ENCODE assay signal across 8 cellular contexts in genomic region chr5:73519531-73520283, GRCh38. TPM values are rescaled to one million over a fixed set of nuclear protein-coding genes. Genes with fewer than 3 reads are reported as not detected.
DNase-seq lines count a peak whose midpoint lies in the region; ATAC-seq, FAIRE-seq and TF ChIP-seq lines count a peak whose summit lies in the region.

No MANE protein-coding gene starts in this region.

- H3K4me1 ChIP-seq in mammary epithelial cell (ENCODE audit: insufficient read depth, low read length) = peaks cover 11% of the 10 kb centered on the region
- H3K4me1 ChIP-seq in kidney (ENCODE audit: control insufficient read depth in 1 of 2, insufficient read depth in 1 of 2, low read depth in 1 of 2, low read length in 2 of 2) = no peaks in the 10 kb centered on the region

- H3K27ac ChIP-seq in VCaP (peak overlapping the region; percentile 26; the same call in 1 of the 2 replicates), mammary epithelial cell (ENCODE audit: insufficient read depth, low read depth, low read length) (no peak overlapping the region), kidney (ENCODE audit: low read depth in 2 of 2, low read length in 2 of 2) (no peak overlapping the region)

- intact Hi-C loops in mammary epithelial cell (cut with micrococcal nuclease) = loop anchor here (1.0 to 5.0 kb wide), 4 partner anchors 18 to 1128 kb away; partner anchors contain the start of genes ANKRA2 and UTP15
- intact Hi-C loops in kidney (cut with DNase I) = no loop called here

- no peak for FAIRE-seq in kidney (lab: Jason Lieb, UNC)

- H3K36me3 ChIP-seq in mammary epithelial cell (ENCODE audit: insufficient read depth, low read length) = no peaks in the 10 kb centered on the region
- H3K36me3 ChIP-seq in kidney (ENCODE audit: control insufficient read depth in 1 of 2, insufficient read depth in 2 of 2, low read length in 2 of 2) = no peaks in the 10 kb centered on the region

- CTCF ChIA-PET in mammary epithelial cell (lab: Charles Lee; ENCODE audit: low non-redundant PET) = interaction anchor here (0.5 to 0.7 kb wide), 5 partner anchors 45 to 426 kb away, joined by 3 to 16 read pairs (median 4); partner anchors contain the start of gene ANKRA2

- dilution Hi-C loops in mammary epithelial cell (cut with HindIII; ENCODE audit: low sequenced_read_pairs) = no loop called here

- peak overlapping the region; percentile 34 for H3K4me2 ChIP-seq in mammary epithelial cell (ENCODE audit: insufficient read depth, low read depth, low read length)

- no peaks in the 10 kb centered on the region for H3K27me3 ChIP-seq in mammary epithelial cell (ENCODE audit: insufficient read depth, low read length)

- no peak overlapping the region for H3K9ac ChIP-seq in mammary epithelial cell (ENCODE audit: insufficient read depth, low read length)
- H3K9ac ChIP-seq in kidney (ENCODE audit: low read length in 2 of 2) = no peak overlapping the region

- H2AFZ ChIP-seq in mammary epithelial cell (ENCODE audit: low read depth, low read length) = peak overlapping the region; percentile 63

- peak; percentile 92 for DNase-seq in AG20443 (ENCODE audit: low spot score)
- peak; percentile 68 for DNase-seq in NCI-H2227 treated with DMSO at 0.1 percent for 48 hours (lab: John Stamatoyannopoulos, UW)
- DNase-seq in mammary epithelial cell = peak; percentile 81
- no peak for DNase-seq in kidney
- DNase-seq in stimulated activated CD4-positive, alpha-beta T cell treated with anti-CD3 and anti-CD28 coated beads, Interleukin-2, amount 100 ng/mL, for 4 hours (ENCODE audit: low read depth) = peak; percentile 45

- in situ Hi-C loops in mammary epithelial cell (cut with MboI; ENCODE audit: low sequenced_read_pairs in 2 of 2) = no loop called here

- H3K4me3 ChIP-seq in mammary epithelial cell (replicated peaks in 1 of 3; ENCODE audit: insufficient read depth in 1 of 3, low read depth in 2 of 3, low read length in 3 of 3) = no peak overlapping the region
- no peak overlapping the region for H3K4me3 ChIP-seq in kidney (ENCODE audit: low read length in 2 of 2)

- peak; percentile 97 for ATAC-seq in GM18909 (IDR thresholded peaks at IDR 0.05; ENCODE audit: poor library complexity, unreplicated experiment)
- peak; percentile 99 for ATAC-seq in HG03159 (IDR thresholded peaks at IDR 0.05; ENCODE audit: unreplicated experiment)

- no TSS peak for BruUV-seq in mammary epithelial cell (replicated peaks; lab: Mats Ljungman, UMichigan)

- H3K9me3 ChIP-seq in mammary epithelial cell (replicated peaks; ENCODE audit: insufficient read depth, low read length) (no peaks in the 10 kb centered on the region), kidney (ENCODE audit: control insufficient read depth in 1 of 2, low read length in 2 of 2) (no peaks in the 10 kb centered on the region)

- 37% methylated on average over 7 of the region's 16 CpGs for WGBS in mammary epithelial cell (ENCODE audit: low coverage, missing lambda C conversion rate)

- no peaks in the 10 kb centered on the region for H4K20me1 ChIP-seq in mammary epithelial cell (ENCODE audit: insufficient read depth, low read length)

- no peaks in the 10 kb centered on the region for H3K79me2 ChIP-seq in mammary epithelial cell (ENCODE audit: insufficient read depth, low read length)

- TF ChIP-seq CTCF in VCaP (conservative IDR thresholded peaks at IDR 0.05) (peak; percentile 74), mammary epithelial cell (conservative IDR thresholded peaks at IDR 0.05 in 1 of 2, IDR thresholded peaks at IDR 0.05 in 1 of 2; ENCODE audit: extremely low read depth in 1 of 2, insufficient read depth in 1 of 2, low read depth in 1 of 2, low read length in 2 of 2) (peak; percentile 83 to 87), kidney (IDR thresholded peaks at IDR 0.05; ENCODE audit: borderline replicate concordance, extremely low read depth, insufficient read depth) (peak; percentile 76)

RNA-seq across cellular contexts. Expression of gene BTF3, which starts 21.5 kb away (rescaled TPM):
- total RNA-seq in mammary epithelial cell (100 to 1,000 TPM; 365 to 681 TPM), kidney (446 TPM)
- polyA plus RNA-seq in mammary epithelial cell (522 TPM), kidney (ENCODE audit: insufficient read depth, low read depth, low replicate concordance) (526 TPM)
- polyA minus RNA-seq in mammary epithelial cell = 321 TPM

RNA-seq across cellular contexts. Expression of gene ANKRA2, which starts 45.7 kb away (rescaled TPM):
- total RNA-seq in mammary epithelial cell = 10 to 100 TPM; 17.5 to 25.3 TPM
- polyA plus RNA-seq in mammary epithelial cell = 6.3 TPM
- polyA minus RNA-seq in mammary epithelial cell = 2.4 TPM
- total RNA-seq in kidney = 22.3 TPM
- 8.4 TPM for polyA plus RNA-seq in kidney (ENCODE audit: insufficient read depth, low read depth, low replicate concordance)

RNA-seq across cellular contexts. Expression of gene UTP15, which starts 45.8 kb away (rescaled TPM):
- total RNA-seq in mammary epithelial cell (10 to 100 TPM; 38.7 to 41.5 TPM), kidney (16.4 TPM)
- polyA plus RNA-seq in mammary epithelial cell (15.7 TPM), kidney (ENCODE audit: insufficient read depth, low read depth, low replicate concordance) (4.5 TPM)
- 19.2 TPM for polyA minus RNA-seq in mammary epithelial cell
